Comparison of ENCODE assay signal across 11 cellular contexts in genomic region chr1:226784081-226785049, GRCh38. TPM values are rescaled to one million over a fixed set of nuclear protein-coding genes. Genes with fewer than 3 reads are reported as not detected.
DNase-seq lines count a peak whose midpoint lies in the region; ATAC-seq and FAIRE-seq lines count a peak whose summit lies in the region.
"Had no signal": no experiment of that assay in that cellular context is flagged by ENCODE, and none has a peak within 500 bp of the region (broad histone marks: within the 10 kb centered on the region; RNA-seq: fewer than 3 reads in every experiment).

No MANE protein-coding gene starts in this region.

- H3K27ac ChIP-seq in muscle layer of duodenum (ENCODE audit: low read length) = peak overlapping the region; percentile 54

- no peak for FAIRE-seq in RCC 7860 (lab: Jason Lieb, UNC)
- FAIRE-seq: G401.6 had no signal

- no peaks in the 10 kb centered on the region for H3K9me3 ChIP-seq in muscle layer of duodenum (ENCODE audit: control insufficient read depth in 1 of 2, low read length in 2 of 2)

- H3K4me3 ChIP-seq in muscle layer of duodenum (ENCODE audit: low read depth in 1 of 2, low read length in 2 of 2) = no peak overlapping the region

- H3K36me3 ChIP-seq in muscle layer of duodenum (ENCODE audit: control insufficient read depth in 1 of 2, insufficient read depth in 2 of 2, low read length in 2 of 2) = no peaks in the 10 kb centered on the region

- no peak for ATAC-seq in GM21717 (IDR thresholded peaks at IDR 0.05; ENCODE audit: unreplicated experiment)
- ATAC-seq in GM21360 (IDR thresholded peaks at IDR 0.05; ENCODE audit: unreplicated experiment) = no peak
- ATAC-seq: activated CD4-positive, CD25-positive, alpha-beta regulatory T cell treated with anti-CD3 and anti-CD28 coated beads, Interleukin-2, amount 50 U/mL, for 24 hours had no signal

- peak in 8 of 14 donors; percentile 14 to 70 (median 63) for DNase-seq in C1 segment of cervical spinal cord (lab: John Stamatoyannopoulos, UW)
- DNase-seq in NCI-H2081 treated with DMSO at 0.1 percent for 48 hours (lab: John Stamatoyannopoulos, UW) = peak; percentile 62
- peak; percentile 92 to 97 for DNase-seq in dermis microvascular lymphatic vessel endothelial cell (ENCODE audit: low read depth in 2 of 2)
- DNase-seq in RCC 7860 (ENCODE audit: low spot score) = no peak
- DNase-seq in activated naive CD4-positive, alpha-beta T cell treated with Interleukin-2 at 50 U/mL for 16 hours = no peak
- DNase-seq: NCI-H226 had no signal

- no peaks in the 10 kb centered on the region for H3K27me3 ChIP-seq in muscle layer of duodenum (ENCODE audit: low read depth, low read length)

- peaks cover 5 to 6% of the 10 kb centered on the region in 2 donors for H3K4me1 ChIP-seq in muscle layer of duodenum (ENCODE audit: control insufficient read depth in 1 of 2, insufficient read depth in 2 of 2, low read length in 2 of 2)

RNA-seq across cellular contexts. Expression of gene ITPKB, which starts 45.3 kb away (rescaled TPM):
- total RNA-seq in dermis microvascular lymphatic vessel endothelial cell = 23.6 and 31.6 TPM in 2 replicates

Comparison
In these comparisons a context has a peak if more than half of its experiments do, and no peak if none do; other contexts are left out.
1. DNase-seq: peak in C1 segment of cervical spinal cord (8 of 14), NCI-H2081 treated with DMSO at 0.1 percent for 48 hours (single experiment) and dermis microvascular lymphatic vessel endothelial cell (2 of 2); none in RCC 7860 (single experiment) and activated naive CD4-positive, alpha-beta T cell treated with Interleukin-2 at 50 U/mL for 16 hours (single experiment).